ENCODE assay signal across 20 cellular contexts in the genomic region with DNA sequence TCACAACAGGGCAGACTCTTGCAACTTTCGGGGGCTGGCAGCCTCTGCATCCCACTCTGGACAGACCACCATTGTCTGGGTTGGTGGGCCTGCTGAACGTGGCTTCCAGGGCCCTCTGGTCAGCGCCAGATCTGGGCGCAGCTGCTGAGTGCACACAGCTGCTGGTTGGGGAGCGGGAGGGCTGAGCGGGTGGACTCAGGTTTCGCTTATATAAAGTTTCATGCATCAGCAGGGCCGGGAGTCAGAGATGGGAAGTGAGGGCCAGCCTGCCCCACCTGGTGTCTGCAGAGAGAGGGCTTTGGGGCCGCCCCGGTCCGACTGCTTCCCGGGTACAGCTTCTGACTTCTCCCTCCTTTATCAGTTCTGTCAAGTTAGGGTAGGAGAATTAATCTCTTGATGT. TPM values are rescaled to one million over a fixed set of nuclear protein-coding genes. Genes with fewer than 3 reads are reported as not detected.
DNase-seq lines count a peak whose midpoint lies in the region; ATAC-seq, FAIRE-seq and TF ChIP-seq lines count a peak whose summit lies in the region.
"Had no signal": no experiment of that assay in that cellular context is flagged by ENCODE, and none has a peak within 500 bp of the region (broad histone marks: within the 10 kb centered on the region; RNA-seq: fewer than 3 reads in every experiment).

No MANE protein-coding gene starts in this region.

- H3K36me3 Mint-ChIP-seq in endothelial cell (ENCODE audit: low read depth, unreplicated experiment): peaks cover 4% of the 10 kb centered on the region

- H3K4me3 ChIP-seq in HepG2 (replicated peaks in 1 of 3; ENCODE audit: insufficient read depth in 1 of 3, low read depth in 2 of 3, low read length in 3 of 3) (no peak overlapping the region), right lobe of liver (no peak overlapping the region), mesendoderm (ENCODE audit: low read length) (no peak overlapping the region), kidney (ENCODE audit: low read length in 2 of 2) (no peak overlapping the region)

- H3K9me3 ChIP-seq in HepG2 (ENCODE audit: low read length): no peaks in the 10 kb centered on the region
- H3K9me3 ChIP-seq in right lobe of liver: peaks cover 0 to 2% (median 0%) of the 10 kb centered on the region in 4 donors
- no peaks in the 10 kb centered on the region for H3K9me3 ChIP-seq in kidney (ENCODE audit: control insufficient read depth in 1 of 2, low read length in 2 of 2)

- POLR2A ChIA-PET in HepG2 (lab: Yijun Ruan, JAX): no interaction called here

- in situ Hi-C loops in HepG2 (cut with HindIII; ENCODE audit: extremely low pct_ligation_motif_present, low pct_unique_long_range_greater_than_20kb): no loop called here

- ATAC-seq in HepG2 (peak; percentile 38; the same call in 2 of the 3 replicates), right lobe of liver (no peak), GM21526 (IDR thresholded peaks at IDR 0.05; ENCODE audit: low FRiP score, unreplicated experiment) (no peak)
- ATAC-seq: left ventricle myocardium superior; stimulated activated naive CD8-positive, alpha-beta T cell treated with anti-CD3 and anti-CD28 coated beads, Interleukin-15, Interleukin-2, amounts not matched to agents 100 U/mL and 50 U/mL, for 24 hours had no signal

- H3K27ac Mint-ChIP-seq in endothelial cell (ENCODE audit: unreplicated experiment): no peak overlapping the region

- intact Hi-C loops in HepG2 (cut with micrococcal nuclease; ENCODE audit: unreplicated experiment): no loop called here
- intact Hi-C loops in right lobe of liver (cut with DNase I): no loop called here
- intact Hi-C loops in kidney (cut with DNase I): no loop called here

- CTCF ChIA-PET in HepG2 (lab: Yijun Ruan, JAX; ENCODE audit: low intra/inter-chr PET ratio, low total read pairs): no interaction called here

- no peak overlapping the region for H3K18ac ChIP-seq in mesendoderm (ENCODE audit: low read length)

- H3K23ac ChIP-seq in mesendoderm (ENCODE audit: low read length): no peak overlapping the region

- no peak overlapping the region for H2BK120ac ChIP-seq in mesendoderm (ENCODE audit: low read depth, low read length)

- no peaks in the 10 kb centered on the region for H3K9me3 Mint-ChIP-seq in endothelial cell (ENCODE audit: unreplicated experiment)
- H3K9me3 Mint-ChIP-seq: central memory CD8-positive, alpha-beta T cell had no signal

- H4K20me1 ChIP-seq in HepG2 (ENCODE audit: insufficient read depth, low read length): no peaks in the 10 kb centered on the region

- peaks cover 7 to 55% of the 10 kb centered on the region in 2 experiments for H3K27me3 ChIP-seq in HepG2 (ENCODE audit: control insufficient read depth in 1 of 2, insufficient read depth in 2 of 2, low read length in 2 of 2)
- no peaks in the 10 kb centered on the region for H3K27me3 ChIP-seq in right lobe of liver
- no peaks in the 10 kb centered on the region for H3K27me3 ChIP-seq in mesendoderm (ENCODE audit: insufficient read depth, low read length, poor library complexity)

- H2AFZ ChIP-seq in HepG2 (ENCODE audit: low read length): no peak overlapping the region

- DNase-seq in HepG2 (ENCODE audit: low spot score) (no peak), right lobe of liver (no peak), NCI-H774 (lab: John Stamatoyannopoulos, UW) (peak; percentile 73), left kidney (ENCODE audit: low read depth, low spot score) (peak; percentile 96), endothelial cell (ENCODE audit: low spot score) (no peak), mesendoderm (no peak), kidney (no peak)
- DNase-seq: activated CD4-positive, CD25-positive, alpha-beta regulatory T cell; activated effector memory CD4-positive, alpha-beta T cell treated with anti-CD3 and anti-CD28 coated beads, Interleukin-2, amount 50 U/mL, for 16 hours; COR-L47; GOT3; KG1; left ventricle myocardium superior; NCI-H1694 treated with DMSO at 0.1 percent for 48 hours; SIG-M5; stimulated activated naive CD8-positive, alpha-beta T cell treated with anti-CD3 and anti-CD28 coated beads, Interleukin-15, Interleukin-2, amounts not matched to agents 100 U/mL and 50 U/mL, for 24 hours had no signal

- no peak for TF ChIP-seq RAD21 in HepG2 (CRISPR knock-in tag; IDR thresholded peaks at IDR 0.05)

- WGBS in HepG2 (ENCODE audit: low lambda C conversion rate): 40% methylated on average over 6 of the region's 12 CpGs
- WGBS in right lobe of liver (ENCODE audit: insufficient coverage, low coverage, low lambda C conversion rate, missing lambda C conversion rate): 89% methylated on average over 9 of the region's 12 CpGs
- no CpG with 5 or more reads among the region's 12 CpGs for WGBS in mesendoderm (ENCODE audit: extremely low coverage, insufficient coverage, low lambda C conversion rate)

- H3K27me3 Mint-ChIP-seq in endothelial cell (ENCODE audit: unreplicated experiment): peaks cover 3% of the 10 kb centered on the region

- H3K4me2 ChIP-seq in HepG2 (ENCODE audit: low read depth, low read length) (no peak overlapping the region), mesendoderm (ENCODE audit: low read length) (no peak overlapping the region)

- FAIRE-seq in HepG2 (lab: Jason Lieb, UNC): no peak
- no peak for FAIRE-seq in kidney (lab: Jason Lieb, UNC)
- FAIRE-seq: endometrium had no signal

- TF ChIP-seq POLR2A in HepG2 (IDR thresholded peaks at IDR 0.05; ENCODE audit: insufficient read depth in 1 of 2, low read depth in 2 of 2, low read length in 2 of 2) (no peak), right lobe of liver (IDR thresholded peaks at IDR 0.05) (no peak)

- no peak for TF ChIP-seq CTCF in HepG2 (CRISPR knock-in tag; IDR thresholded peaks at IDR 0.05)
- TF ChIP-seq CTCF in right lobe of liver (IDR thresholded peaks at IDR 0.05): no peak
- no peak for TF ChIP-seq CTCF in endothelial cell (IDR thresholded peaks at IDR 0.05; ENCODE audit: unreplicated experiment)
- TF ChIP-seq CTCF in kidney (IDR thresholded peaks at IDR 0.05; ENCODE audit: borderline replicate concordance, extremely low read depth, insufficient read depth): no peak

- no peak overlapping the region for H3K4ac ChIP-seq in mesendoderm (ENCODE audit: low read depth, low read length)

- H4K5ac ChIP-seq in mesendoderm (ENCODE audit: low read length): no peak overlapping the region

- no peak overlapping the region for H3K56ac ChIP-seq in mesendoderm (ENCODE audit: low read length)

- no peak overlapping the region for H2AK5ac ChIP-seq in mesendoderm (ENCODE audit: low read length)

- BruUV-seq in HepG2 (replicated peaks; lab: Mats Ljungman, UMichigan): no TSS peak

- no peak overlapping the region for H2BK15ac ChIP-seq in mesendoderm (replicated peaks; ENCODE audit: low read depth)

- no peaks in the 10 kb centered on the region for H3K36me3 ChIP-seq in HepG2 (replicated peaks in 1 of 2; ENCODE audit: control insufficient read depth in 1 of 2, insufficient read depth in 2 of 2, low read length in 2 of 2)
- no peaks in the 10 kb centered on the region for H3K36me3 ChIP-seq in right lobe of liver
- H3K36me3 ChIP-seq in mesendoderm (ENCODE audit: control insufficient read depth, insufficient read depth, low read length): no peaks in the 10 kb centered on the region
- H3K36me3 ChIP-seq in kidney (ENCODE audit: control insufficient read depth in 1 of 2, insufficient read depth in 2 of 2, low read length in 2 of 2): no peaks in the 10 kb centered on the region

- H3K4me1 ChIP-seq in HepG2 (ENCODE audit: insufficient read depth, low read length): no peaks in the 10 kb centered on the region
- H3K4me1 ChIP-seq in right lobe of liver: peaks cover 0 to 17% (median 0%) of the 10 kb centered on the region in 4 donors
- H3K4me1 ChIP-seq in mesendoderm (ENCODE audit: control insufficient read depth, low read depth, low read length): no peaks in the 10 kb centered on the region
- peaks cover 9 to 11% of the 10 kb centered on the region in 2 donors for H3K4me1 ChIP-seq in kidney (ENCODE audit: control insufficient read depth in 1 of 2, insufficient read depth in 1 of 2, low read depth in 1 of 2, low read length in 2 of 2)

- no peak overlapping the region for H2BK5ac ChIP-seq in mesendoderm (ENCODE audit: low read length)

- no peak for TF ChIP-seq EP300 in HepG2 (IDR thresholded peaks at IDR 0.05; ENCODE audit: low read depth in 2 of 2, low read length in 2 of 2)
- TF ChIP-seq EP300 in HepG2 (CRISPR knock-in tag; IDR thresholded peaks at IDR 0.05; ENCODE audit: borderline replicate concordance): no peak

- no peak overlapping the region for H4K8ac ChIP-seq in mesendoderm (ENCODE audit: low read depth, low read length)

- H3K79me2 ChIP-seq in HepG2 (ENCODE audit: insufficient read depth, low read length) (no peaks in the 10 kb centered on the region), mesendoderm (ENCODE audit: control insufficient read depth, insufficient read depth, low read length) (no peaks in the 10 kb centered on the region)

- no peaks in the 10 kb centered on the region for H3K79me1 ChIP-seq in mesendoderm (ENCODE audit: low read length)

- H3K4me1 Mint-ChIP-seq in endothelial cell (ENCODE audit: unreplicated experiment): peaks cover 72% of the 10 kb centered on the region
- H3K4me1 Mint-ChIP-seq: central memory CD8-positive, alpha-beta T cell had no signal

- H3K4me3 Mint-ChIP-seq in endothelial cell (ENCODE audit: unreplicated experiment): no peak overlapping the region
- H3K4me3 Mint-ChIP-seq: central memory CD8-positive, alpha-beta T cell had no signal

- H3K9ac ChIP-seq in HepG2 (ENCODE audit: insufficient read depth, low read depth, low read length) (no peak overlapping the region), mesendoderm (ENCODE audit: low read length) (no peak overlapping the region), kidney (ENCODE audit: low read length in 2 of 2) (no peak overlapping the region)

- H3K27ac ChIP-seq in HepG2 (ENCODE audit: extremely low read length, insufficient read depth, low read length): no peak overlapping the region
- H3K27ac ChIP-seq in right lobe of liver: no peak overlapping the region
- no peak overlapping the region for H3K27ac ChIP-seq in mesendoderm (ENCODE audit: low read depth, low read length)
- no peak overlapping the region for H3K27ac ChIP-seq in kidney (ENCODE audit: low read depth in 2 of 2, low read length in 2 of 2)
- H3K27ac ChIP-seq: HL-60 had no signal

RNA-seq across cellular contexts. Expression of a gene that starts 6.9 kb away (rescaled TPM):
- total RNA-seq in HepG2 (2016; rRNA removed; fragmentation: Illumina TruSeq; extraction: Trizol) (15.7 and 16.1 TPM in 2 replicates), right lobe of liver (10 to 100 TPM; 22.0 to 40.1 (median 33.8) TPM), endothelial cell (ENCODE audit: unreplicated experiment) (270 TPM), kidney (56.4 TPM)
- total RNA-seq in HepG2 (2016; cell fraction: cytosol; rRNA removed; fragmentation: Illumina TruSeq; extraction: Trizol; ENCODE audit: low read depth): 11.5 and 12.3 TPM in 2 replicates
- total RNA-seq in HepG2 (2016; cell fraction: insoluble cytoplasmic fraction; rRNA removed; fragmentation: Illumina TruSeq; extraction: Trizol): 13.7 and 16.6 TPM in 2 replicates
- total RNA-seq in HepG2 (2016; cell fraction: membrane; rRNA removed; fragmentation: Illumina TruSeq; extraction: Trizol): 9.3 and 9.6 TPM in 2 replicates
- 45.3 and 48.2 TPM in 2 replicates for total RNA-seq in HepG2 (2016; cell fraction: nucleus; rRNA removed; fragmentation: Illumina TruSeq; extraction: Trizol)
- polyA plus RNA-seq in HepG2 (2011; rRNA removed) (22.0 and 22.3 TPM in 2 replicates), kidney (ENCODE audit: insufficient read depth, low read depth, low replicate concordance) (17.9 TPM)
- polyA plus RNA-seq in HepG2 (2011; cell fraction: cytosol; rRNA removed): 9.0 and 10.2 TPM in 2 replicates
- polyA plus RNA-seq in HepG2 (2011; cell fraction: nucleus; rRNA removed): 110 and 141 TPM in 2 replicates
- polyA plus RNA-seq in HepG2 (2012): 21.5 and 24.1 TPM in 2 replicates
- polyA plus RNA-seq in HepG2 (2016; cell fraction: cytosol; fragmentation: Illumina TruSeq; extraction: Trizol; ENCODE audit: low read depth): 0.69 and 0.98 TPM in 2 replicates
- polyA plus RNA-seq in HepG2 (2016; cell fraction: insoluble cytoplasmic fraction; fragmentation: Illumina TruSeq; extraction: Trizol; ENCODE audit: low read depth): 13.3 and 17.2 TPM in 2 replicates
- polyA plus RNA-seq in HepG2 (2016; cell fraction: membrane; fragmentation: Illumina TruSeq; extraction: Trizol; ENCODE audit: low read depth): 2.7 and 3.1 TPM in 2 replicates
- polyA plus RNA-seq in HepG2 (2016; cell fraction: nucleus; fragmentation: Illumina TruSeq; extraction: Trizol; ENCODE audit: insufficient read depth, low read depth): 47.5 and 52.5 TPM in 2 replicates
- 26.0 and 29.1 TPM in 2 replicates for polyA minus RNA-seq in HepG2 (2011; rRNA and poly(A)+ RNA removed; ENCODE audit: low replicate concordance)
- 9.2 and 12.9 TPM in 2 replicates for polyA minus RNA-seq in HepG2 (2011; cell fraction: cytosol; rRNA and poly(A)+ RNA removed)
- polyA minus RNA-seq in HepG2 (2011; cell fraction: nucleus; rRNA and poly(A)+ RNA removed): 117 and 128 TPM in 2 replicates
- 26.5 TPM for polyA plus RNA-seq in mesendoderm (2013, experiment 1 of 2)
- polyA plus RNA-seq in mesendoderm (2013, experiment 2 of 2): 26.5 TPM

Comparison
In these comparisons a context has a peak if more than half of its experiments do, and no peak if none do; other contexts are left out.
1. DNase-seq: peak in NCI-H774 (single experiment) and left kidney (single experiment); none in HepG2 (single experiment), right lobe of liver (0 of 3), endothelial cell (single experiment), mesendoderm (single experiment) and kidney (single experiment).